Comparison of ENCODE assay signal across 19 cellular contexts in the genomic region with DNA sequence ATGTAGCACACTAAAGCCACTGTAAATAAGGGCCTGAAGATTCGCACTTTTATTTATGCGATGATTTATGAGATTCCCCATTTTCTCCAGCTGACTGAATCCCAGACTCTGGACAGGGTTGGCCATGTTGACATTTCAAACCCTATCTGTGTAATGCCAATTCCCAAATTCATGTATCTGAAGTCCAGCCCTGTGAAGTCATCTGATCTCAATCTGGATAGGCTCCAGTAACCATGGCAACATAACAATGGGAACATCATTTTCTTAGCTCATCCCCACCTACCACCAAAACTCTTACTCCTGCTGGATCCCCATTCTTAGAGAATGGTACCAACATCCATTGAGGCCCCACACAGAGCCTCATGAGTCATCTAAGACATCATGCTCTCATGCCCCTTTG. TPM values are rescaled to one million over a fixed set of nuclear protein-coding genes. Genes with fewer than 3 reads are reported as not detected.
"Had no signal": no experiment of that assay in that cellular context is flagged by ENCODE, and none has a peak within 500 bp of the region (broad histone marks: within the 10 kb centered on the region; RNA-seq: fewer than 3 reads in every experiment).

No MANE protein-coding gene starts in this region.

- H3K36me3 Mint-ChIP-seq: mesothelial cell of epicardium had no signal

- H3K27ac Mint-ChIP-seq: activated naive CD4-positive, alpha-beta T cell treated with anti-CD3 and anti-CD28 coated beads for 36 hours; activated T-helper 17 cell treated with anti-CD3 and anti-CD28 coated beads, Interleukin-2, amount 50 U/mL, for 72 hours; mesothelial cell of epicardium had no signal

- H3K9me3 ChIP-seq: esophagus muscularis mucosa, heart right ventricle, suprapubic skin had no signal

- H3K36me3 ChIP-seq: esophagus muscularis mucosa, heart right ventricle, suprapubic skin had no signal

- H3K9me3 Mint-ChIP-seq: activated naive CD4-positive, alpha-beta T cell treated with anti-CD3 and anti-CD28 coated beads for 36 hours; mesothelial cell of epicardium had no signal

- H3K4me3 ChIP-seq: esophagus muscularis mucosa, heart right ventricle, suprapubic skin had no signal

- DNase-seq: activated CD4-positive, alpha-beta T cell treated with anti-CD3 and anti-CD28 coated beads, Interleukin-2, amount 50 U/mL, for 1 hour; activated naive CD4-positive, alpha-beta T cell treated with anti-CD3 and anti-CD28 coated beads for 36 hours; activated T-cell treated with anti-CD3 and anti-CD28 coated beads for 4 hours; heart right ventricle; kidney; posterior cingulate gyrus; stimulated activated CD4-positive, alpha-beta T cell treated with anti-CD3 and anti-CD28 coated beads, Interleukin-12 subunit alpha, Interleukin-12 subunit beta, amount 100 ng/mL, for 4 hours; stimulated activated naive CD4-positive, alpha-beta T cell treated with Interleukin-2 at 50 U/mL for 16 hours had no signal

- H3K4me1 ChIP-seq: heart right ventricle, suprapubic skin had no signal

- FAIRE-seq: astrocyte, frontal cortex, kidney had no signal

- H3K4me1 Mint-ChIP-seq: activated T-helper 17 cell treated with anti-CD3 and anti-CD28 coated beads, Interleukin-2, amount 50 U/mL, for 72 hours; mesothelial cell of epicardium had no signal

- ATAC-seq: activated T-helper 17 cell treated with anti-CD3 and anti-CD28 coated beads, Interleukin-2, amount 50 U/mL, for 72 hours; heart right ventricle; sciatic nerve had no signal

- H3K27ac ChIP-seq: esophagus muscularis mucosa, heart right ventricle, suprapubic skin had no signal

- H3K4me3 Mint-ChIP-seq: activated naive CD4-positive, alpha-beta T cell treated with anti-CD3 and anti-CD28 coated beads for 36 hours; activated T-helper 17 cell treated with anti-CD3 and anti-CD28 coated beads, Interleukin-2, amount 50 U/mL, for 72 hours; mesothelial cell of epicardium had no signal

- H3K27me3 ChIP-seq: esophagus muscularis mucosa, suprapubic skin had no signal

RNA-seq across cellular contexts. Expression of a gene that starts 59.0 kb away (rescaled TPM):
- total RNA-seq: activated CD8-positive, alpha-beta memory T cell treated with anti-CD3 and anti-CD28 coated beads for 36 hours; activated naive CD4-positive, alpha-beta T cell treated with anti-CD3 and anti-CD28 coated beads for 36 hours; activated T-helper 17 cell treated with anti-CD3 and anti-CD28 coated beads, Interleukin-2, amount 50 U/mL, for 72 hours; astrocyte; esophagus muscularis mucosa; frontal cortex; heart right ventricle; kidney; liver; mesothelial cell of epicardium; sciatic nerve; suprapubic skin; T-helper 2 cell treated with Interferon-gamma antibody and Interleukin-4, amounts not matched to agents 100 ng/mL and 5 ng/mL, for 36 hours; urinary bladder had no signal
- polyA plus RNA-seq: heart right ventricle, liver, urinary bladder had no signal
